9 cellular contexts compared by ENCODE assay signal in the genomic region with DNA sequence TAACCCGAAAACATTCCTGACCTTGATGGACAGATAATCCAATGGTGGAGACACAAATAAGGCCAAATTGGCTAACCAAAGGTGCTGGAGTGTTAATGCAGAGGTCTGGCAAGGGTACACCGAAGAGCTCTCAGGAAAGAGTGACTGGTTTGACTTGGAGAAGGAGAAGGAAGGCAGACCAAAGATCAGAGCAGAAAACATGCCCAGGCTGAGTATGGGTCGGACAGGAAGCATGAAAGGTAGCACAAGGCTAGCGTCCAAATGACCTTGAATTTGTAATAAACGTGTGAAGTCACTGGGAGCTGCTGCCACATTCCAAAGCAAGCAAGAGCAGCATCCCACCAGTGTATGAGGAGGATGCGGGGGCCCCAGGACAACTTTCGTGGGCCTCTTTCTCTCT. TPM values are rescaled to one million over a fixed set of nuclear protein-coding genes. Genes with fewer than 3 reads are reported as not detected.
A peak's percentile ranks its signal among the peaks of the same experiment; 100 is the strongest.
DNase-seq lines count a peak whose midpoint lies in the region; ATAC-seq, FAIRE-seq and TF ChIP-seq lines count a peak whose summit lies in the region.
"Had no signal": no experiment of that assay in that cellular context is flagged by ENCODE, and none has a peak within 500 bp of the region (broad histone marks: within the 10 kb centered on the region; RNA-seq: fewer than 3 reads in every experiment).

No MANE protein-coding gene starts in this region.

- H3F3A ChIP-seq in MM.1S (ENCODE audit: insufficient read depth, low read length) = no peaks in the 10 kb centered on the region

- no peak overlapping the region for H3K4me3 ChIP-seq in adrenal gland
- no peak overlapping the region for H3K4me3 ChIP-seq in cardiac muscle cell
- no peak overlapping the region for H3K4me3 ChIP-seq in pancreas
- H3K4me3 ChIP-seq in MM.1S (ENCODE audit: low read length) = no peak overlapping the region

- no peak overlapping the region for H3K4me2 ChIP-seq in MM.1S (ENCODE audit: low read depth, low read length)

- intact Hi-C loops in adrenal gland (cut with DNase I) (no loop called here), pancreas (cut with DNase I) (no loop called here)

- peaks cover 40% of the 10 kb centered on the region for H3K79me2 ChIP-seq in MM.1S (ENCODE audit: low read length)

- no peak overlapping the region for H3K4me3 Mint-ChIP-seq in activated naive CD8-positive, alpha-beta T cell treated with anti-CD3 and anti-CD28 coated beads, Interleukin-2, amount 50 U/mL, for 24 hours
- H3K4me3 Mint-ChIP-seq: activated CD8-positive, alpha-beta T cell treated with anti-CD3 and anti-CD28 coated beads for 36 hours had no signal

- H3K4me1 ChIP-seq in adrenal gland (replicated peaks in 1 of 2) = peaks cover 27 to 66% of the 10 kb centered on the region in 2 donors
- peaks cover 59% of the 10 kb centered on the region for H3K4me1 ChIP-seq in cardiac muscle cell (ENCODE audit: low read depth)
- H3K4me1 ChIP-seq in pancreas = peaks cover 32 to 57% (median 41%) of the 10 kb centered on the region in 3 donors
- H3K4me1 ChIP-seq in MM.1S (ENCODE audit: low read length) = peaks cover 15% of the 10 kb centered on the region; the same call in 1 of the 2 replicates

- peaks cover 10% of the 10 kb centered on the region for H3K36me3 Mint-ChIP-seq in activated naive CD8-positive, alpha-beta T cell treated with anti-CD3 and anti-CD28 coated beads, Interleukin-2, amount 50 U/mL, for 24 hours (ENCODE audit: low read depth)

- H3K36me3 ChIP-seq in adrenal gland (replicated peaks in 1 of 2) (no peaks in the 10 kb centered on the region), cardiac muscle cell (no peaks in the 10 kb centered on the region), pancreas (no peaks in the 10 kb centered on the region), MM.1S (replicated peaks; ENCODE audit: insufficient read depth, low read length) (no peaks in the 10 kb centered on the region)

- H3K27ac ChIP-seq in C4-2B (peak overlapping the region; percentile 92), adrenal gland (peak overlapping the region in 3 of 5 donors; percentile 22 to 36 (median 35)), cardiac muscle cell (peak overlapping the region; percentile 84), pancreas (peak overlapping the region; percentile 7 to 67 (median 50)), MM.1S (ENCODE audit: low read length) (no peak overlapping the region)

- peak; percentile 71 to 81 (median 78) for ATAC-seq in pancreas
- no peak for ATAC-seq in activated naive CD8-positive, alpha-beta T cell treated with anti-CD3 and anti-CD28 coated beads, Interleukin-2, amount 50 U/mL, for 24 hours
- ATAC-seq: activated CD8-positive, alpha-beta T cell treated with anti-CD3 and anti-CD28 coated beads for 36 hours had no signal

- TF ChIP-seq CTCF in C4-2B (conservative IDR thresholded peaks at IDR 0.05) = no peak
- TF ChIP-seq CTCF in adrenal gland (IDR thresholded peaks at IDR 0.05) = no peak
- TF ChIP-seq CTCF in cardiac muscle cell (IDR thresholded peaks at IDR 0.05; ENCODE audit: low read depth, low read length) = no peak
- TF ChIP-seq CTCF in pancreas (IDR thresholded peaks at IDR 0.05) = no peak
- TF ChIP-seq CTCF in MM.1S (IDR thresholded peaks at IDR 0.05; ENCODE audit: low read length) = no peak

- no peaks in the 10 kb centered on the region for H3K27me3 Mint-ChIP-seq in activated naive CD8-positive, alpha-beta T cell treated with anti-CD3 and anti-CD28 coated beads, Interleukin-2, amount 50 U/mL, for 24 hours
- H3K27me3 Mint-ChIP-seq: activated CD8-positive, alpha-beta T cell treated with anti-CD3 and anti-CD28 coated beads for 36 hours had no signal

- H3K4me1 Mint-ChIP-seq in activated naive CD8-positive, alpha-beta T cell treated with anti-CD3 and anti-CD28 coated beads, Interleukin-2, amount 50 U/mL, for 24 hours = no peaks in the 10 kb centered on the region

- WGBS in adrenal gland, 4 donors = 53 to 59% (median 54%) methylated on average over 7 of the region's 7 CpGs
- 35 to 37% methylated on average over 7 of the region's 7 CpGs for WGBS in pancreas, 2 donors

- no peak overlapping the region for H3K27ac Mint-ChIP-seq in activated naive CD8-positive, alpha-beta T cell treated with anti-CD3 and anti-CD28 coated beads, Interleukin-2, amount 50 U/mL, for 24 hours
- H3K27ac Mint-ChIP-seq: activated CD8-positive, alpha-beta T cell treated with anti-CD3 and anti-CD28 coated beads for 36 hours had no signal

- H4K20me1 ChIP-seq in MM.1S (ENCODE audit: insufficient read depth, low read length) = no peaks in the 10 kb centered on the region

- H3K9me3 Mint-ChIP-seq in activated naive CD8-positive, alpha-beta T cell treated with anti-CD3 and anti-CD28 coated beads, Interleukin-2, amount 50 U/mL, for 24 hours = no peaks in the 10 kb centered on the region
- H3K9me3 Mint-ChIP-seq: activated CD8-positive, alpha-beta T cell treated with anti-CD3 and anti-CD28 coated beads for 36 hours had no signal

- peak in 1 of 7 donors; percentile 25 for DNase-seq in adrenal gland
- peak in 1 of 2 donors; percentile 50 for DNase-seq in cardiac muscle cell (ENCODE audit: low read depth in 1 of 2, low spot score in 1 of 2)
- peak in 3 of 6 donors; percentile 20 to 30 (median 27) for DNase-seq in pancreas
- no peak for DNase-seq in AG08395 (ENCODE audit: low spot score)
- DNase-seq in MM.1S = no peak
- DNase-seq in stimulated activated CD4-positive, alpha-beta T cell treated with anti-CD3 and anti-CD28 coated beads, Interleukin-15, amount 100 ng/mL, for 24 hours = no peak
- DNase-seq in activated naive CD8-positive, alpha-beta T cell treated with anti-CD3 and anti-CD28 coated beads, Interleukin-2, amount 50 U/mL, for 24 hours = no peak
- DNase-seq: activated CD8-positive, alpha-beta T cell treated with anti-CD3 and anti-CD28 coated beads for 36 hours had no signal

- no peak for FAIRE-seq in pancreas (lab: Jason Lieb, UNC)

- no peak overlapping the region for H2AFZ ChIP-seq in MM.1S (ENCODE audit: low read length)

- TF ChIP-seq POLR2A in adrenal gland (IDR thresholded peaks at IDR 0.05) = no peak

- no peaks in the 10 kb centered on the region for H3K9me2 ChIP-seq in MM.1S (replicated peaks; ENCODE audit: insufficient read depth, low read length)

- no peak overlapping the region for H3K9ac ChIP-seq in MM.1S (ENCODE audit: low read length)

- H3K27me3 ChIP-seq in adrenal gland (no peaks in the 10 kb centered on the region), cardiac muscle cell (no peaks in the 10 kb centered on the region), pancreas (no peaks in the 10 kb centered on the region), MM.1S (replicated peaks; ENCODE audit: insufficient read depth, low read length) (no peaks in the 10 kb centered on the region)

- H3K9me3 ChIP-seq in adrenal gland (replicated peaks in 1 of 3) (no peaks in the 10 kb centered on the region), cardiac muscle cell (ENCODE audit: low read depth) (no peaks in the 10 kb centered on the region), pancreas (no peaks in the 10 kb centered on the region), MM.1S (replicated peaks; ENCODE audit: insufficient read depth, low read length) (no peaks in the 10 kb centered on the region)

RNA-seq across cellular contexts. Expression of gene APP, which starts 45.7 kb away (rescaled TPM):
- total RNA-seq in adrenal gland (1,000 to 10,000 TPM in 1 of 8 donors, 100 to 1,000 TPM in 7; 558 to 1,079 (median 784) TPM), cardiac muscle cell (232 and 359 TPM in 2 replicates), pancreas (100 to 1,000 TPM; 156 to 372 (median 180) TPM)
- polyA plus RNA-seq in adrenal gland (100 to 1,000 TPM; 161 to 708 (median 434) TPM), cardiac muscle cell (31.8 and 34.0 TPM in 2 replicates), pancreas (100 to 1,000 TPM in 1 of 2 donors, 10 to 100 TPM in 1; 50.7 to 164 TPM)
